Comparison of ENCODE assay signal across 8 cellular contexts in genomic region chr12:56299853-56300643, GRCh38. TPM values are rescaled to one million over a fixed set of nuclear protein-coding genes. Genes with fewer than 3 reads are reported as not detected.
DNase-seq lines count a peak whose midpoint lies in the region; ATAC-seq and TF ChIP-seq lines count a peak whose summit lies in the region.

Gene CS, minus strand, starts transcription at chr12:56300330. Its CDS starts 129 bp downstream, at chr12:56300201.

- H3K4me1 ChIP-seq in PC-9 (replicated peaks; ENCODE audit: insufficient read depth): peaks cover 33% of the 10 kb centered on the region
- H3K4me1 ChIP-seq in mucosa of rectum (ENCODE audit: control insufficient read depth in 2 of 2, insufficient read depth in 2 of 2, low read length in 2 of 2): peaks cover 32 to 35% of the 10 kb centered on the region in 2 donors

- no TSS peak for BruUV-seq in PC-9 (replicated peaks; lab: Mats Ljungman, UMichigan)

- H3K27ac ChIP-seq in PC-9: peak within 1 kb of the TSS; percentile 31
- H3K27ac ChIP-seq in mucosa of rectum (ENCODE audit: low read depth in 2 of 2, low read length in 2 of 2): peak within 1 kb of the TSS; percentile 93 to 98

- H3K9ac ChIP-seq in mucosa of rectum (ENCODE audit: low read depth in 1 of 2, low read length in 2 of 2): peak within 1 kb of the TSS; percentile 79 to 87

- H3K36me3 ChIP-seq in PC-9 (ENCODE audit: low read depth) (0 out of 2 replicates have a peak, but pooled peaks cover 8% of the 10 kb centered on the region), mucosa of rectum (ENCODE audit: control insufficient read depth in 2 of 2, insufficient read depth in 2 of 2, low read length in 2 of 2) (peaks cover 6 to 10% of the 10 kb centered on the region in 2 donors)

- no peaks in the 10 kb centered on the region for H3K9me3 ChIP-seq in PC-9 (ENCODE audit: insufficient read depth, low read depth)
- no peaks in the 10 kb centered on the region for H3K9me3 ChIP-seq in mucosa of rectum (ENCODE audit: control insufficient read depth in 2 of 2, low read length in 2 of 2)

- DNase-seq in DMS153 (lab: John Stamatoyannopoulos, UW) (peak; percentile 98), PC-9 (peak; percentile 93 to 97), epithelial cell of proximal tubule (ENCODE audit: low read depth) (peak; percentile 62)
- peak; percentile 97 for DNase-seq in Jurkat, Clone E6-1 (ENCODE audit: low read depth, low spot score)
- peak; percentile 97 for DNase-seq in activated T-cell treated with anti-CD3 and anti-CD28 coated beads, Interleukin-2, amount 50 U/mL, for 1 hour
- DNase-seq in stimulated activated CD8-positive, alpha-beta memory T cell treated with anti-CD3 and anti-CD28 coated beads, Interleukin-4, amount 100 ng/mL, for 48 hours: peak; percentile 98

- H3K4me3 ChIP-seq in Jurkat, Clone E6-1 (ENCODE audit: low read length): peak within 1 kb of the TSS; percentile 99
- H3K4me3 ChIP-seq in PC-9 (peak within 1 kb of the TSS; percentile 88), epithelial cell of proximal tubule (ENCODE audit: low read depth, low read length) (peak within 1 kb of the TSS; percentile 69), mucosa of rectum (ENCODE audit: low read length in 2 of 2) (peak within 1 kb of the TSS; percentile 85 to 88)

- intact Hi-C loops in PC-9 (cut with micrococcal nuclease; ENCODE audit: unreplicated experiment): loop anchor here (1.0 to 2.0 kb wide), 4 partner anchors 9 to 181 kb away; no protein-coding TSS in a partner anchor

- H2AFZ ChIP-seq in PC-9: peak within 1 kb of the TSS; percentile 84

- H3K79me2 ChIP-seq in PC-9 (ENCODE audit: low read depth): peaks cover 51% of the 10 kb centered on the region

- peaks cover 24% of the 10 kb centered on the region; the same call in 1 of the 2 replicates for H3F3A ChIP-seq in PC-9 (ENCODE audit: insufficient read depth, low read depth)

- TF ChIP-seq CTCF in PC-9 (conservative IDR thresholded peaks at IDR 0.05) (no peak), epithelial cell of proximal tubule (conservative IDR thresholded peaks at IDR 0.05; ENCODE audit: low read depth, low read length) (no peak)

- H3K4me2 ChIP-seq in PC-9: peak within 1 kb of the TSS; percentile 97

- CTCF ChIA-PET in PC-9 (lab: Charles Lee): interaction anchor here (0.6 kb wide), 2 partner anchors 55 to 58 kb away, joined by 3 to 5 read pairs; no protein-coding TSS in a partner anchor

- H3K27me3 ChIP-seq in PC-9 (ENCODE audit: insufficient read depth, low read depth) (no peaks in the 10 kb centered on the region), mucosa of rectum (ENCODE audit: control insufficient read depth in 2 of 2, insufficient read depth in 2 of 2, low read length in 2 of 2) (no peaks in the 10 kb centered on the region)

- ATAC-seq in GM21619 (IDR thresholded peaks at IDR 0.05; ENCODE audit: unreplicated experiment): peak; percentile 94

- no peaks in the 10 kb centered on the region for H3K9me2 ChIP-seq in PC-9 (ENCODE audit: insufficient read depth)

- H4K20me1 ChIP-seq in PC-9 (ENCODE audit: insufficient read depth): no peaks in the 10 kb centered on the region

- POLR2A ChIA-PET in PC-9 (lab: Charles Lee; ENCODE audit: unreplicated experiment): no interaction called here

RNA-seq across cellular contexts. Expression of gene CS, which starts in this region (rescaled TPM):
- 225 TPM for polyA plus RNA-seq in Jurkat, Clone E6-1 (2012; ENCODE audit: insufficient read depth, insufficient read length)
- 203 and 205 TPM in 2 replicates for total RNA-seq in PC-9 (2021)
- 133 and 174 TPM in 2 replicates for total RNA-seq in epithelial cell of proximal tubule

Comparison
In these comparisons a context has a peak if more than half of its experiments do, and no peak if none do; other contexts are left out.
1. Peak in every context shown above with its lines: DNase-seq, ATAC-seq, H3K4me3 ChIP-seq and H3K27ac ChIP-seq.